In the genomic region with DNA sequence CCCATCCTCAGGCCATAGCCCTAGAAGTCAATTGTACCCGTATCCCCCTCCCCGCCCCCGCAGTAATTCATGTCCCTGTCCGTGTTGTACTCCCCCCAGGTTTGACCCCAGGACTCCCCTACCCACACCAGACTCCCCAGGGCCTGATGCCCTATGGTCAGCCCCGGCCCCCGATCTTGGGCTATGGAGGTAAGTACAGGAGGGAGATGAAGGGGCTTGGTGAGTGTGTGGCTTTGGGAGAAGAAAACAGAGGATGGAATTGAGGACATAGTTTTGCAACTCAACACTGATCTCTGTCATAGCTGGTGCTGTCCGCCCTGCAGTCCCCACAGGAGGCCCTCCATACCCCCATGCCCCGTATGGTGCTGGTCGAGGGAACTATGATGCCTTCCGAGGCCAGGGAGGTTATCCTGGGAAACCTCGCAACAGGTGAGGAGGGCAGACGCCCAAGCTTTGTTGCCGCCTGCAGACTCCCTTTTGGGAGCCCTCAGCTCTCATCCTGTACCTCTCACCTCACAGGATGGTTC, we compare ENCODE assay signal across 9 cellular contexts. TPM values are rescaled to one million over a fixed set of nuclear protein-coding genes. Genes with fewer than 3 reads are reported as not detected.
A peak's percentile ranks its signal among the peaks of the same experiment; 100 is the strongest.
DNase-seq lines count a peak whose midpoint lies in the region; ATAC-seq and TF ChIP-seq lines count a peak whose summit lies in the region.
"Had no signal": no experiment of that assay in that cellular context is flagged by ENCODE, and none has a peak within 500 bp of the region (broad histone marks: within the 10 kb centered on the region; RNA-seq: fewer than 3 reads in every experiment).

No MANE protein-coding gene starts in this region.

- H3K9me3 ChIP-seq in iPS-18c (ENCODE audit: control insufficient read depth, insufficient read depth, low read length) (peaks cover 4% of the 10 kb centered on the region), suprapubic skin (no peaks in the 10 kb centered on the region)

- 80% methylated on average over 13 of the region's 13 CpGs for WGBS in suprapubic skin

- CTCF ChIA-PET in activated B cell treated with CpG ODN at 0.5 μM for 24 hours (lab: Charles Lee), result interaction anchor here (0.6 kb wide), 1 partner anchor 36 kb away, joined by 3 read pairs; no protein-coding TSS in a partner anchor

- TF ChIP-seq CTCF in activated B cell treated with CpG ODN at 0.5 μM for 24 hours (IDR thresholded peaks at IDR 0.05) (no peak), suprapubic skin (IDR thresholded peaks at IDR 0.05) (no peak)

- peaks cover 55% of the 10 kb centered on the region for H3K4me1 Mint-ChIP-seq in activated T-cell treated with anti-CD3 and anti-CD28 coated beads, Interleukin-2, amount 50 U/mL, for 72 hours (ENCODE audit: low read depth)
- peaks cover 53% of the 10 kb centered on the region for H3K4me1 Mint-ChIP-seq in activated B cell treated with CpG ODN at 0.5 μM for 24 hours

- no peaks in the 10 kb centered on the region for H3K27me3 ChIP-seq in suprapubic skin

- H3K4me1 ChIP-seq in suprapubic skin, result peaks cover 40% of the 10 kb centered on the region

- H3K9me3 Mint-ChIP-seq in activated T-cell treated with anti-CD3 and anti-CD28 coated beads, Interleukin-2, amount 50 U/mL, for 72 hours, result no peaks in the 10 kb centered on the region
- peaks cover 2% of the 10 kb centered on the region for H3K9me3 Mint-ChIP-seq in activated B cell treated with CpG ODN at 0.5 μM for 24 hours

- H3K36me3 ChIP-seq in suprapubic skin, result peaks cover 56% of the 10 kb centered on the region

- POLR2A ChIA-PET in activated B cell treated with CpG ODN at 0.5 μM for 24 hours (lab: Charles Lee), result interaction anchor here (0.8 to 7.3 kb wide), 6 partner anchors 15 to 806 kb away, joined by 3 to 254 read pairs (median 5); a partner anchor contains a TSS

- no peak for DNase-seq in activated T-cell treated with anti-CD3 and anti-CD28 coated beads, Interleukin-2, amount 50 U/mL, for 72 hours
- DNase-seq in activated T-cell treated with anti-CD3 and anti-CD28 coated beads, Interleukin-2, amount 50 U/mL, for 1 hour, result no peak
- DNase-seq in activated B cell treated with CpG ODN at 0.5 μM for 24 hours (no peak), suprapubic skin (ENCODE audit: low spot score in 2 of 2) (peak in 1 of 2 donors; percentile 72), T-helper 9 cell (no peak), anterior cingulate cortex (lab: John Stamatoyannopoulos, UW) (no peak), NCI-H1105 (lab: John Stamatoyannopoulos, UW) (no peak)
- DNase-seq: NCI-H2029 treated with DMSO at 0.1 percent for 48 hours had no signal

- peak overlapping the region; percentile 79 for H3K4me3 Mint-ChIP-seq in activated T-cell treated with anti-CD3 and anti-CD28 coated beads, Interleukin-2, amount 50 U/mL, for 72 hours
- peak overlapping the region; percentile 87 for H3K4me3 Mint-ChIP-seq in activated B cell treated with CpG ODN at 0.5 μM for 24 hours

- peaks cover 26% of the 10 kb centered on the region for H3K27me3 Mint-ChIP-seq in activated T-cell treated with anti-CD3 and anti-CD28 coated beads, Interleukin-2, amount 50 U/mL, for 72 hours (ENCODE audit: low read depth)
- peaks cover 18% of the 10 kb centered on the region for H3K27me3 Mint-ChIP-seq in activated B cell treated with CpG ODN at 0.5 μM for 24 hours

- H3K27ac ChIP-seq in suprapubic skin, result no peak overlapping the region

- TF ChIP-seq EP300 in suprapubic skin (IDR thresholded peaks at IDR 0.05), result no peak

- TF ChIP-seq POLR2A in suprapubic skin (IDR thresholded peaks at IDR 0.05), result no peak

- ATAC-seq in activated T-cell treated with anti-CD3 and anti-CD28 coated beads, Interleukin-2, amount 50 U/mL, for 72 hours (replicated peaks in 1 of 2), result no peak
- ATAC-seq in activated B cell treated with CpG ODN at 0.5 μM for 24 hours (ENCODE audit: low read depth), result no peak

- H3K36me3 Mint-ChIP-seq in activated T-cell treated with anti-CD3 and anti-CD28 coated beads, Interleukin-2, amount 50 U/mL, for 72 hours (ENCODE audit: insufficient read depth in 2 of 2), result peaks cover 12 to 23% of the 10 kb centered on the region in 2 donors
- peaks cover 56% of the 10 kb centered on the region for H3K36me3 Mint-ChIP-seq in activated B cell treated with CpG ODN at 0.5 μM for 24 hours (ENCODE audit: low read depth)

- intact Hi-C loops in activated B cell treated with CpG ODN at 0.5 μM for 24 hours (cut with micrococcal nuclease), result loop anchor here (1.0 to 5.0 kb wide), 6 partner anchors 7 to 806 kb away; a partner anchor contains a TSS

- H3K27ac Mint-ChIP-seq in activated T-cell treated with anti-CD3 and anti-CD28 coated beads, Interleukin-2, amount 50 U/mL, for 72 hours, result peak overlapping the region; percentile 70
- H3K27ac Mint-ChIP-seq in activated B cell treated with CpG ODN at 0.5 μM for 24 hours, result peak overlapping the region; percentile 91

- H3K4me3 ChIP-seq in iPS-18c (ENCODE audit: insufficient read depth, low read depth, low read length) (peak overlapping the region; percentile 80), suprapubic skin (peak overlapping the region; percentile 67)

RNA-seq across cellular contexts. Expression of a gene that starts 1.5 kb away (rescaled TPM):
- under 1 TPM; 0.34 to 0.83 TPM for total RNA-seq in activated T-cell treated with anti-CD3 and anti-CD28 coated beads, Interleukin-2, amount 50 U/mL, for 72 hours
- total RNA-seq in activated B cell treated with CpG ODN at 0.5 μM for 24 hours (3.4 and 4.5 TPM in 2 replicates), suprapubic skin (1 to 10 TPM; 1.1 to 2.3 (median 1.7) TPM)

RNA-seq across cellular contexts. Expression of a gene that starts 7.7 kb away (rescaled TPM):
- total RNA-seq in activated T-cell treated with anti-CD3 and anti-CD28 coated beads, Interleukin-2, amount 50 U/mL, for 72 hours, result under 1 TPM; 0.16 to 0.41 TPM
- total RNA-seq in activated B cell treated with CpG ODN at 0.5 μM for 24 hours, result 0.16 and 0.34 TPM in 2 replicates
- total RNA-seq in suprapubic skin, result 1 to 10 TPM in 1 of 4 donors, under 1 TPM in 2, not detected in 1; 0.30 to 2.5 (median 0.81) TPM

RNA-seq across cellular contexts. Expression of a gene that starts 13.1 kb away (rescaled TPM):
- total RNA-seq in activated T-cell treated with anti-CD3 and anti-CD28 coated beads, Interleukin-2, amount 50 U/mL, for 72 hours, result 100 to 1,000 TPM; 140 to 145 TPM
- total RNA-seq in activated B cell treated with CpG ODN at 0.5 μM for 24 hours, result 229 and 244 TPM in 2 replicates
- 100 to 1,000 TPM in 2 of 4 donors, 10 to 100 TPM in 2; 62.8 to 163 (median 92.8) TPM for total RNA-seq in suprapubic skin

RNA-seq across cellular contexts. Expression of a gene that starts 20.8 kb away (rescaled TPM):
- 10 to 100 TPM; 28.3 to 31.5 TPM for total RNA-seq in activated T-cell treated with anti-CD3 and anti-CD28 coated beads, Interleukin-2, amount 50 U/mL, for 72 hours
- total RNA-seq in activated B cell treated with CpG ODN at 0.5 μM for 24 hours (12.6 and 16.9 TPM in 2 replicates), suprapubic skin (100 to 1,000 TPM in 1 of 4 donors, 10 to 100 TPM in 3; 66.3 to 113 (median 80.7) TPM)

RNA-seq across cellular contexts. Expression of a gene that starts 35.5 kb away (rescaled TPM):
- total RNA-seq in activated T-cell treated with anti-CD3 and anti-CD28 coated beads, Interleukin-2, amount 50 U/mL, for 72 hours, result 10 to 100 TPM; 17.6 to 20.1 TPM
- total RNA-seq in activated B cell treated with CpG ODN at 0.5 μM for 24 hours, result 48.0 and 48.9 TPM in 2 replicates
- total RNA-seq in suprapubic skin, result 10 to 100 TPM; 22.5 to 33.8 (median 26.4) TPM
